In the genomic region with DNA sequence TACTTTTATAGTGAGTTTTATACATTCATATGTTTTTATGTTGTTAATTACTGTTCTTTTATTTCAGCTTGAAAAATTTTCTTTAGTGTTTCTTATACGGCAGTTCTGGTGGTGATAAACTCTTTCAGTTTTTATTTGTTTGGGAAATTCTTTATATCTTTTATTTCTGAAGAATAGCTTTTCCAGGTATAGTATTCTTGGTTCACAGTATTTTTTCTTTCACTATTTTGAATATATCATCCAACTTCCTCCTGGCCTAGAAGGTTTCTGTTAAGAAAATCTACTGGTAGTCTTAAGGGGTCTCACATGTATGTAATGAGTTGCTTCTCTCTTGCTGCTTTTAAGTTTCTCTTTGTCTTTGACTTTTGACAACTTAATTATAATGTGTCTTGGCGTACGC, we compare ENCODE assay signal across 8 cellular contexts.
"Had no signal": no experiment of that assay in that cellular context is flagged by ENCODE, and none has a peak within 500 bp of the region (broad histone marks: within the 10 kb centered on the region; RNA-seq: fewer than 3 reads in every experiment).

No MANE protein-coding gene starts in this region.

- H3K4me3 ChIP-seq: GM23248, HAP-1 had no signal

- H3K36me3 ChIP-seq: HAP-1 had no signal

- DNase-seq: GM23248, GOT3, H7, KBM-7 had no signal

- ATAC-seq: HCT116, HepG2 had no signal

- H3K27ac ChIP-seq: GM23248, HL-60 had no signal

- H3K9me3 ChIP-seq: HAP-1 had no signal

- FAIRE-seq: HepG2 had no signal

- H3K4me1 ChIP-seq: HAP-1 had no signal
